Comparison of ENCODE assay signal across 11 cellular contexts in the genomic region with DNA sequence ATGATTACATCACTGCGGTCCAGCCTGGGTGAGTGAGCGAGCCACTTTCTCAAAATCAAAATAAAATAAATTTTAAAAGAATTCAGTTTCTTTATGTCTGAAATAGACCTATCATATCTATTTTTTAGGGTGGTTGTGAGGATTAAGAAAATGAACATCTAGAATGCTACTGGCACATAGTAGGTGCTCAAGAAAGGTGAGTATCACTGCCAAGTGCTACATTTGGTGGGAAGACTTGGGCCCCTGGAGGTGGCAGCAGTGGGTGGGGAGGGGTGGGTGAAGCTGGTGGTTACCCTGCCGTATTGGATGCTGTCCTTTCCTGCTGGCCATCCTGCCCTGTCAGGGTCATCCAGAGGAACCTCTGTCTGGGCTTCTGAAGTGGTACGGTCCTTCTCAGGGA. TPM values are rescaled to one million over a fixed set of nuclear protein-coding genes. Genes with fewer than 3 reads are reported as not detected.
"Had no signal": no experiment of that assay in that cellular context is flagged by ENCODE, and none has a peak within 500 bp of the region (broad histone marks: within the 10 kb centered on the region; RNA-seq: fewer than 3 reads in every experiment).

No MANE protein-coding gene starts in this region.

- DNase-seq: GM23248, GOT3, H7, HFFc6, IMR-90, KBM-7 had no signal

- H3K9ac ChIP-seq: GM23248, KMS-11 had no signal

- H3K27ac Mint-ChIP-seq: HFFc6 had no signal

- H3K36me3 ChIP-seq: HAP-1 had no signal

- H3K4me3 ChIP-seq: GM23248, HAP-1 had no signal

- H3K4me3 Mint-ChIP-seq: HFFc6 had no signal

- H3K4me1 ChIP-seq: HAP-1 had no signal

- H3K27ac ChIP-seq: GM23248, HL-60, KMS-11 had no signal

- ATAC-seq: HCT116 had no signal

RNA-seq across cellular contexts. Expression of a gene that starts 50.3 kb away (rescaled TPM):
- total RNA-seq: GM23248, HT1080 had no signal
